Comparison of ENCODE assay signal across 17 cellular contexts in genomic region chr11:47289856-47290255, GRCh38. TPM values are rescaled to one million over a fixed set of nuclear protein-coding genes. Genes with fewer than 3 reads are reported as not detected.
A peak's percentile ranks its signal among the peaks of the same experiment; 100 is the strongest.
DNase-seq lines count a peak whose midpoint lies in the region; ATAC-seq and TF ChIP-seq lines count a peak whose summit lies in the region.
"Had no signal": no experiment of that assay in that cellular context is flagged by ENCODE, and none has a peak within 500 bp of the region (broad histone marks: within the 10 kb centered on the region; RNA-seq: fewer than 3 reads in every experiment).

No MANE protein-coding gene starts in this region.

- H3K36me3 ChIP-seq in right atrium auricular region = peaks cover 81% of the 10 kb centered on the region

- H3K4me3 Mint-ChIP-seq in T-helper 17 cell = peak overlapping the region; percentile 31
- H3K4me3 Mint-ChIP-seq: CD14-positive monocyte; CD4-positive, alpha-beta memory T cell; H9 had no signal

- H3K27me3 Mint-ChIP-seq in T-helper 17 cell = no peaks in the 10 kb centered on the region
- H3K27me3 Mint-ChIP-seq: CD4-positive, alpha-beta memory T cell had no signal

- H3K4me3 ChIP-seq in right atrium auricular region = no peak overlapping the region
- H3K4me3 ChIP-seq: BLaER1 had no signal

- POLR2A ChIA-PET in HEK293T (lab: Yijun Ruan, JAX) = interaction anchor here (0.9 kb wide), 1 partner anchor 11 kb away, joined by 3 read pairs; no protein-coding TSS in a partner anchor

- intact Hi-C loops in cardiac septum (cut with DNase I) = no loop called here

- TF ChIP-seq CTCF in right atrium auricular region (IDR thresholded peaks at IDR 0.05) = no peak

- ATAC-seq in T-helper 17 cell (no peak), esophagus mucosa (peak; percentile 11), GM19467 (IDR thresholded peaks at IDR 0.05; ENCODE audit: unreplicated experiment) (no peak)

- no peaks in the 10 kb centered on the region for H3K9me3 ChIP-seq in right atrium auricular region
- H3K9me3 ChIP-seq in T-helper 17 cell (ENCODE audit: control insufficient read depth, low read length, poor library complexity, severe bottlenecking) = no peaks in the 10 kb centered on the region
- H3K9me3 ChIP-seq: BLaER1 had no signal

- H3K4me1 ChIP-seq in right atrium auricular region = peaks cover 0 to 28% of the 10 kb centered on the region in 2 donors
- H3K4me1 ChIP-seq: BLaER1 had no signal

- CTCF ChIA-PET in HEK293T (lab: Yijun Ruan, JAX) = no interaction called here

- H3K27ac ChIP-seq in right atrium auricular region = no peak overlapping the region
- H3K27ac ChIP-seq: BLaER1 had no signal

- peaks cover 12% of the 10 kb centered on the region for H3K36me3 Mint-ChIP-seq in T-helper 17 cell (ENCODE audit: low read depth)

- peaks cover 5% of the 10 kb centered on the region for H3K4me1 Mint-ChIP-seq in T-helper 17 cell
- H3K4me1 Mint-ChIP-seq: CD14-positive monocyte; CD4-positive, alpha-beta memory T cell; H9 had no signal

- no peak overlapping the region for H3K27ac Mint-ChIP-seq in T-helper 17 cell

- no peaks in the 10 kb centered on the region for H3K27me3 ChIP-seq in right atrium auricular region
- H3K27me3 ChIP-seq: BLaER1 had no signal

- peak; percentile 33 for DNase-seq in cardiac septum (ENCODE audit: low spot score)
- DNase-seq in right atrium auricular region (ENCODE audit: low spot score) = no peak
- no peak for DNase-seq in T-helper 17 cell
- DNase-seq in smooth muscle cell of the brain vasculature (ENCODE audit: low read depth, low spot score) = peak; percentile 20
- no peak for DNase-seq in NCI-H82 treated with DMSO at 0.1 percent for 48 hours (lab: John Stamatoyannopoulos, UW; ENCODE audit: unreplicated experiment)
- DNase-seq in HEK293T (ENCODE audit: extremely low spot score) = no peak
- DNase-seq: 8988T; CD4-positive, alpha-beta memory T cell; DMS153; DMS79; GDM1; GOT3; H9 had no signal

TF ChIP-seq in HEK293T, 16 proteins besides CTCF, POLR2A, EP300 and RAD21:
- TF ChIP-seq L3MBTL2 (conservative IDR thresholded peaks at IDR 0.05) (no peak), CTBP1 (IDR thresholded peaks at IDR 0.05; ENCODE audit: borderline replicate concordance) (no peak), SP1 (IDR thresholded peaks at IDR 0.05) (no peak), ARNT (IDR thresholded peaks at IDR 0.05) (no peak), FOXK2 (IDR thresholded peaks at IDR 0.05) (no peak), BHLHE40 (IDR thresholded peaks at IDR 0.05; ENCODE audit: borderline replicate concordance) (no peak), PKNOX1 (IDR thresholded peaks at IDR 0.05) (no peak), ZNF384 (IDR thresholded peaks at IDR 0.05) (no peak), NFRKB (IDR thresholded peaks at IDR 0.05) (no peak), ELF4 (IDR thresholded peaks at IDR 0.05) (no peak), TARDBP (IDR thresholded peaks at IDR 0.05) (no peak)

RNA-seq across cellular contexts. Expression of gene MADD, which starts 19.9 kb away (rescaled TPM):
- 33.1 TPM for total RNA-seq in cardiac septum
- total RNA-seq in right atrium auricular region = 10 to 100 TPM; 28.2 to 49.8 TPM
- 100 to 1,000 TPM; 155 to 209 TPM for total RNA-seq in T-helper 17 cell
- total RNA-seq in esophagus mucosa = 11.4 TPM

RNA-seq across cellular contexts. Expression of gene NR1H3, which starts 32.1 kb away (rescaled TPM):
- total RNA-seq in cardiac septum (7.1 TPM), right atrium auricular region (10 to 100 TPM; 15.9 to 23.2 TPM), T-helper 17 cell (1 to 10 TPM; 2.2 to 4.3 TPM), esophagus mucosa (5.8 TPM)

RNA-seq across cellular contexts. Expression of gene ACP2, which starts 41.2 kb away (rescaled TPM):
- total RNA-seq in cardiac septum = 17.3 TPM
- total RNA-seq in right atrium auricular region = 10 to 100 TPM; 45.2 to 59.4 TPM
- 10 to 100 TPM; 19.6 to 23.1 TPM for total RNA-seq in T-helper 17 cell
- total RNA-seq in esophagus mucosa = 12.7 TPM

Comparison
In these comparisons a context has a peak if more than half of its experiments do, and no peak if none do; other contexts are left out.
1. DNase-seq: peak in cardiac septum (single experiment) and smooth muscle cell of the brain vasculature (single experiment); none in right atrium auricular region (single experiment), T-helper 17 cell (0 of 3), NCI-H82 treated with DMSO at 0.1 percent for 48 hours (single experiment) and HEK293T (single experiment).